Comparison of ENCODE assay signal across 8 cellular contexts in the genomic region with DNA sequence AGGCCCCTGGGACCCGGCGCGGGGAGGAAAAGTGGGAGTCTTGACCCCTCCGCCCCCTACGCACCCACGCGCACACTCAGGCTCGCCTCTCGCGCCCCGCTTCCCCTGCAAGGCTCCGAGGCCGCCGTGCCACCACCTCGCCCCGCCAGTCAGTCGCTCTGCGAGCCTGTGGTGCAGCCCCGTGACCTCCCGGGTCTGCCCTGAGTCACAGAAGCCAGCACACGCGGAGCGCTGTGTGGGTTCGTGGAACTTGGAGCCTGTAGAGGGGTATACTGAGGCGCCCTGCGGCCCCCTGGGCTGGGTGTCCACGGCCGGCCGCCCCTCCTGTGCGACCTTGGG. TPM values are rescaled to one million over a fixed set of nuclear protein-coding genes. Genes with fewer than 3 reads are reported as not detected.
A peak's percentile ranks its signal among the peaks of the same experiment; 100 is the strongest.
DNase-seq lines count a peak whose midpoint lies in the region; ATAC-seq, FAIRE-seq and TF ChIP-seq lines count a peak whose summit lies in the region.

No MANE protein-coding gene starts in this region.

- peak overlapping the region; percentile 96 for H3K4me3 ChIP-seq in psoas muscle

- DNase-seq in ELR (ENCODE audit: low read depth) (peak; percentile 32), epithelial cell of prostate (ENCODE audit: low read depth, low spot score) (no peak), psoas muscle (no peak), frontal cortex (ENCODE audit: low spot score in 2 of 2) (no peak), GDM1 (lab: John Stamatoyannopoulos, UW) (no peak)
- peak; percentile 62 for DNase-seq in activated CD4-positive, alpha-beta T cell treated with anti-CD3 and anti-CD28 coated beads for 48 hours

- peaks cover 65% of the 10 kb centered on the region for H3K4me1 ChIP-seq in psoas muscle

- TF ChIP-seq CTCF in psoas muscle (IDR thresholded peaks at IDR 0.05), result no peak

- intact Hi-C loops in psoas muscle (cut with DNase I), result no loop called here

- 6 to 24% (median 9%) methylated on average over 23 to 30 of the region's 30 CpGs for WGBS in psoas muscle, 3 donors

- no peak for FAIRE-seq in frontal cortex (lab: Jason Lieb, UNC)

- ATAC-seq in psoas muscle, result peak; percentile 23 to 41 (median 33)
- ATAC-seq in GM19395 (IDR thresholded peaks at IDR 0.05; ENCODE audit: unreplicated experiment), result no peak
- ATAC-seq in HG02763 (IDR thresholded peaks at IDR 0.05; ENCODE audit: unreplicated experiment), result no peak

- peaks cover 0 to 2% of the 10 kb centered on the region in 2 donors for H3K36me3 ChIP-seq in psoas muscle (ENCODE audit: insufficient read depth in 1 of 2, low read depth in 1 of 2)

- no peaks in the 10 kb centered on the region for H3K27me3 ChIP-seq in psoas muscle (ENCODE audit: insufficient read depth in 3 of 3, low read length in 2 of 3)

- no peaks in the 10 kb centered on the region for H3K9me3 ChIP-seq in psoas muscle

- H3K27ac ChIP-seq in epithelial cell of prostate (peak overlapping the region; percentile 100), psoas muscle (peak overlapping the region; percentile 98)

RNA-seq across cellular contexts. Expression of gene ALS2CL, which starts 0.4 kb away (rescaled TPM):
- total RNA-seq in psoas muscle (10 to 100 TPM in 1 of 4 donors, 1 to 10 TPM in 3; 5.0 to 10.1 (median 8.0) TPM), frontal cortex (1.2 TPM)
- polyA plus RNA-seq in psoas muscle, result 1 to 10 TPM; 5.2 to 6.6 (median 5.5) TPM

RNA-seq across cellular contexts. Expression of gene TMIE, which starts 7.3 kb away (rescaled TPM):
- total RNA-seq in psoas muscle (1 to 10 TPM in 1 of 4 donors, under 1 TPM in 3; 0.27 to 2.2 (median 0.33) TPM), frontal cortex (1.2 TPM)
- polyA plus RNA-seq in psoas muscle, result 1 to 10 TPM in 1 of 3 donors, under 1 TPM in 2; 0.40 to 1.1 (median 0.65) TPM

RNA-seq across cellular contexts. Expression of gene PRSS50, which starts 23.8 kb away (rescaled TPM):
- total RNA-seq in psoas muscle, result under 1 TPM in 3 of 4 donors, not detected in 1; 0.12 to 0.34 (median 0.23) TPM
- polyA plus RNA-seq in psoas muscle, result under 1 TPM; 0.01 to 0.15 (median 0.07) TPM
- total RNA-seq in frontal cortex, result not detected

Comparison
In these comparisons a context has a peak if more than half of its experiments do, and no peak if none do; other contexts are left out.
1. DNase-seq: peak in ELR (single experiment) and activated CD4-positive, alpha-beta T cell treated with anti-CD3 and anti-CD28 coated beads for 48 hours (single experiment); none in epithelial cell of prostate (single experiment), psoas muscle (0 of 2), frontal cortex (0 of 2) and GDM1 (single experiment).
2. ATAC-seq: peak in psoas muscle (4 of 4); none in GM19395 (single experiment) and HG02763 (single experiment).